8 cellular contexts compared by ENCODE assay signal in the genomic region with DNA sequence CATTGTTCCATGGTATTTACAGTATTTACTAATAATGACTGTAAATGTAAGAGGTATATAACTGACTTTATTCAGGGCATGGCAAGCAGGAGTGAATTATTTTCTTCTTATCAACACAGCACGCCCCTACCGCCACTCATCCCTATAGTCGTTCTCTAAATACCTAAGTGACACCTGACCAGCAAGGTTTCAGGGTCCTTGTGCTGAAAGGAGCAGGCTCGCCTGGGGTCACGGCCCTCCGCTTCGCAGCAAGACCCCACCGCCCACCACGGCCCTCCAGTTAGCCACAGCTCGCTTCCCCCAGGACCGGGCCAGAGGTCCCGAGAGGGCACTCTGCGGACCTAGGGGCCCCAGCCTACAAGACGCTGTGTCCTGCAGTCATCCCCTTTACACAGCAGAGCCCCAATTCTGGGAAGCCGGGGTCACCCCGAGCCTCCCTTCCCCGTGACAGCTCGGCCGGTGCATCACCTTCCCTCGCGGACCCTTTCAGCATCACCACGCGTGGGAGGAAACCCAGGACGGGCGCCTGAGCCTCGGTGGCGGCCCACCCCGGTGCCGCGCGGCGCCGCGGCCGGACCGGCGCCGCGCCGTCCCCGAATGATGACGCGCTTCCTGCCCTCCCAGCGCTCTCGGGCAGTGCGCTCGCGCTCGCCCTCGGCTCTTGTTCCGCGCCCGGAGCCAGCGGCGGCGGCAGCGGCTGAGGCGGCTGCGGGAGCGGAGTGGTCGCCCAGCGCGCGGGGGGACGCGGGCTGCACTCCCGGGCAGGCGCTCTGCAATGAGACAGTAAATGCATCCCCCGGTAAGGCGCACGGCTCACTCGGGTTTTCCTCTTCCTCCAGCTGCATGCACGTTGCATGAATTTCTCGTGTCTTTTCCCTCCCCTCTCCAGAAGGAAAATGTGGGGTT. TPM values are rescaled to one million over a fixed set of nuclear protein-coding genes. Genes with fewer than 3 reads are reported as not detected.
A peak's percentile ranks its signal among the peaks of the same experiment; 100 is the strongest.
DNase-seq lines count a peak whose midpoint lies in the region; ATAC-seq and TF ChIP-seq lines count a peak whose summit lies in the region.

A gene (plus strand): TSS at position 664 of the 906 bp plus-strand sequence.

- H3K4me1 ChIP-seq in lung (ENCODE audit: control insufficient read depth in 2 of 2, insufficient read depth in 2 of 2, low read length in 2 of 2): peaks cover 3 to 6% of the 10 kb centered on the region in 2 donors

- no peaks in the 10 kb centered on the region for H3K36me3 ChIP-seq in lung (ENCODE audit: control insufficient read depth in 2 of 2, insufficient read depth in 2 of 2, low read length in 2 of 2)

- H3K9me3 Mint-ChIP-seq in activated CD4-positive, alpha-beta memory T cell treated with anti-CD3 and anti-CD28 coated beads for 36 hours: no peaks in the 10 kb centered on the region

- H3K9me3 ChIP-seq in lung (ENCODE audit: control insufficient read depth in 2 of 2, insufficient read depth in 1 of 2, low read length in 1 of 2): no peaks in the 10 kb centered on the region

- intact Hi-C loops in activated CD4-positive, alpha-beta memory T cell treated with anti-CD3 and anti-CD28 coated beads for 36 hours (cut with micrococcal nuclease): loop anchor here (2.0 kb wide), 2 partner anchors 353 to 659 kb away; no protein-coding TSS in a partner anchor

- H3K27me3 ChIP-seq in lung (ENCODE audit: control insufficient read depth, insufficient read depth): no peaks in the 10 kb centered on the region

- peaks cover 22% of the 10 kb centered on the region for H3K27me3 Mint-ChIP-seq in activated CD4-positive, alpha-beta memory T cell treated with anti-CD3 and anti-CD28 coated beads for 36 hours

- 0% methylated on average over 63 to 74 of the region's 74 CpGs for WGBS in lung, 2 donors

- CTCF ChIA-PET in activated CD4-positive, alpha-beta memory T cell treated with anti-CD3 and anti-CD28 coated beads for 36 hours (lab: Charles Lee): interaction anchor here (0.6 kb wide), 1 partner anchor 330 kb away, joined by 3 read pairs; a partner anchor contains a TSS

- H3K4me1 Mint-ChIP-seq in activated CD4-positive, alpha-beta memory T cell treated with anti-CD3 and anti-CD28 coated beads for 36 hours (ENCODE audit: low read depth): peaks cover 14% of the 10 kb centered on the region

- peak within 1 kb of the TSS; percentile 92 for H3K4me3 Mint-ChIP-seq in activated CD4-positive, alpha-beta memory T cell treated with anti-CD3 and anti-CD28 coated beads for 36 hours

- peak within 1 kb of the TSS; percentile 82 to 91 for H3K27ac ChIP-seq in lung (ENCODE audit: low read depth in 1 of 2, low read length in 1 of 2)

- H3K27ac Mint-ChIP-seq in activated CD4-positive, alpha-beta memory T cell treated with anti-CD3 and anti-CD28 coated beads for 36 hours: peak within 1 kb of the TSS; percentile 72

- peak; percentile 94 for DNase-seq in AG08396 (ENCODE audit: low spot score)
- DNase-seq in NCI-H460 (ENCODE audit: extremely low read depth, low read depth): peak; percentile 67
- DNase-seq in activated CD4-positive, alpha-beta memory T cell treated with anti-CD3 and anti-CD28 coated beads for 36 hours: peak; percentile 73
- DNase-seq in ecto neural progenitor cell (ENCODE audit: low spot score): peak; percentile 84
- DNase-seq in lung (ENCODE audit: low spot score): peak; percentile 60
- peak; percentile 24 for DNase-seq in stimulated activated CD8-positive, alpha-beta memory T cell treated with anti-CD3 and anti-CD28 coated beads, Interleukin-12 subunit alpha, Interleukin-12 subunit beta, amount 100 ng/mL, for 1 hour (ENCODE audit: low read depth)

- ATAC-seq in GM18867 (IDR thresholded peaks at IDR 0.05; ENCODE audit: unreplicated experiment): peak; percentile 88
- ATAC-seq in HG03064 (IDR thresholded peaks at IDR 0.05; ENCODE audit: low read depth, unreplicated experiment): peak; percentile 84
- peak; percentile 87 for ATAC-seq in lung (ENCODE audit: insufficient read depth, low FRiP score)

- H3K4me3 ChIP-seq in lung: peak within 1 kb of the TSS; percentile 90

- no peaks in the 10 kb centered on the region for H3K36me3 Mint-ChIP-seq in activated CD4-positive, alpha-beta memory T cell treated with anti-CD3 and anti-CD28 coated beads for 36 hours

- POLR2A ChIA-PET in activated CD4-positive, alpha-beta memory T cell treated with anti-CD3 and anti-CD28 coated beads for 36 hours (lab: Charles Lee): interaction anchor here (0.6 kb wide), 1 partner anchor 139 kb away, joined by 3 read pairs; no protein-coding TSS in a partner anchor

- no peak for TF ChIP-seq CTCF in lung (IDR thresholded peaks at IDR 0.05; ENCODE audit: control extremely low read depth, extremely low read depth)

RNA-seq across cellular contexts. Expression of the gene that starts here (rescaled TPM):
- 1.9 and 2.3 TPM in 2 replicates for total RNA-seq in NCI-H460 (2014; rRNA removed; shearing (Covaris generic))
- polyA plus RNA-seq in NCI-H460 (2014; cell fraction: nucleus; rRNA removed): 0.22 and 0.47 TPM in 2 replicates
- 1 to 10 TPM; 2.3 to 3.2 TPM for total RNA-seq in activated CD4-positive, alpha-beta memory T cell treated with anti-CD3 and anti-CD28 coated beads for 36 hours
- 10 to 100 TPM; 11.3 to 19.4 TPM for total RNA-seq in lung
- 1 to 10 TPM; 1.2 to 3.1 TPM for polyA plus RNA-seq in lung

Comparison
In these comparisons a context has a peak if more than half of its experiments do, and no peak if none do; other contexts are left out.
1. Peak in every context shown above with its lines: DNase-seq, ATAC-seq, H3K4me3 ChIP-seq and H3K27ac ChIP-seq.
2. DNase-seq: peak in every context shown above with its lines; median percentile 94 in AG08396; 84 in ecto neural progenitor cell; 73 in activated CD4-positive, alpha-beta memory T cell treated with anti-CD3 and anti-CD28 coated beads for 36 hours; 67 in NCI-H460; 60 in lung; 24 in stimulated activated CD8-positive, alpha-beta memory T cell treated with anti-CD3 and anti-CD28 coated beads, Interleukin-12 subunit alpha, Interleukin-12 subunit beta, amount 100 ng/mL, for 1 hour.